Comparison of ENCODE assay signal across 32 cellular contexts in genomic region chr10:128499956-128500355, GRCh38.
"Had no signal": no experiment of that assay in that cellular context is flagged by ENCODE, and none has a peak within 500 bp of the region (broad histone marks: within the 10 kb centered on the region; RNA-seq: fewer than 3 reads in every experiment).

No MANE protein-coding gene starts in this region.

- H3K27me3 Mint-ChIP-seq: effector memory CD8-positive, alpha-beta T cell had no signal

- H3K27ac Mint-ChIP-seq: activated B cell treated with CpG ODN at 0.5 μM for 24 hours; activated CD8-positive, alpha-beta T cell treated with anti-CD3 and anti-CD28 coated beads for 36 hours; activated naive CD8-positive, alpha-beta T cell; activated T-helper 17 cell treated with anti-CD3 and anti-CD28 coated beads, Interleukin-2, amount 50 U/mL, for 72 hours; effector memory CD8-positive, alpha-beta T cell had no signal

- H3K4me3 ChIP-seq: body of pancreas, esophagus muscularis mucosa, gastrocnemius medialis, heart left ventricle had no signal

- H3K36me3 ChIP-seq: esophagus muscularis mucosa, gastrocnemius medialis, heart left ventricle had no signal

- H3K9me3 Mint-ChIP-seq: activated B cell treated with CpG ODN at 0.5 μM for 24 hours; activated CD8-positive, alpha-beta T cell treated with anti-CD3 and anti-CD28 coated beads for 36 hours; activated T-cell treated with anti-CD3 and anti-CD28 coated beads, Interleukin-2, amount 50 U/mL, for 4 hours; activated T-helper 17 cell treated with anti-CD3 and anti-CD28 coated beads, Interleukin-2, amount 50 U/mL, for 72 hours; effector memory CD8-positive, alpha-beta T cell had no signal

- H3K4me3 Mint-ChIP-seq: activated B cell treated with CpG ODN at 0.5 μM for 24 hours; activated CD8-positive, alpha-beta T cell treated with anti-CD3 and anti-CD28 coated beads for 36 hours; activated naive CD8-positive, alpha-beta T cell; activated T-cell treated with anti-CD3 and anti-CD28 coated beads, Interleukin-2, amount 50 U/mL, for 4 hours; activated T-helper 17 cell treated with anti-CD3 and anti-CD28 coated beads, Interleukin-2, amount 50 U/mL, for 72 hours; effector memory CD8-positive, alpha-beta T cell had no signal

- H3K36me3 Mint-ChIP-seq: activated naive CD8-positive, alpha-beta T cell had no signal

- H3K27me3 ChIP-seq: body of pancreas, esophagus muscularis mucosa, foreskin keratinocyte, gastrocnemius medialis had no signal

- FAIRE-seq: colon, TTC549 had no signal

- ATAC-seq: activated CD4-positive, CD25-positive, alpha-beta regulatory T cell treated with anti-CD3 and anti-CD28 coated beads, Interleukin-2, amount 50 U/mL, for 24 hours; activated CD8-positive, alpha-beta T cell treated with anti-CD3 and anti-CD28 coated beads for 36 hours; activated T-cell treated with anti-CD3 and anti-CD28 coated beads, Interleukin-2, amount 50 U/mL, for 4 hours; activated T-helper 17 cell treated with anti-CD3 and anti-CD28 coated beads, Interleukin-2, amount 50 U/mL, for 72 hours; body of pancreas; effector memory CD8-positive, alpha-beta T cell; foreskin keratinocyte; gastrocnemius medialis; heart left ventricle had no signal

- DNase-seq: activated B cell treated with CpG ODN at 0.5 μM for 24 hours; activated CD4-positive, alpha-beta T cell treated with anti-CD3 and anti-CD28 coated beads for 48 hours; activated CD4-positive, alpha-beta T cell treated with anti-CD3 and anti-CD28 coated beads, Interleukin-2, amount 50 U/mL, for 1 hour; activated CD4-positive, alpha-beta T cell treated with anti-CD3 and anti-CD28 coated beads, Interleukin-2, amount 50 U/mL, for 48 hours; activated CD8-positive, alpha-beta memory T cell treated with anti-CD3 and anti-CD28 coated beads for 24 hours; activated CD8-positive, alpha-beta T cell treated with anti-CD3 and anti-CD28 coated beads for 36 hours; activated effector memory CD4-positive, alpha-beta T cell treated with Interleukin-2 at 50 U/mL for 16 hours; activated gamma-delta T cell treated with Interleukin-2 at 50 U/mL for 16 hours; activated naive CD4-positive, alpha-beta T cell treated with anti-CD3 and anti-CD28 coated beads, Interleukin-2, amount 50 U/mL, for 16 hours; activated naive CD4-positive, alpha-beta T cell treated with Interleukin-2 at 50 U/mL for 16 hours; activated T-cell treated with anti-CD3 and anti-CD28 coated beads, Interleukin-2, amount 50 U/mL, for 4 hours; amygdala; aorta; body of pancreas; caudate nucleus; cortex of kidney; dermis blood vessel endothelial cell; effector CD4-positive, alpha-beta T cell; effector memory CD8-positive, alpha-beta T cell; erythroblast; foreskin keratinocyte; gastrocnemius medialis; glutamatergic neuron; heart left ventricle; T-helper 2 cell had no signal

- H3K4me1 ChIP-seq: body of pancreas, esophagus muscularis mucosa, foreskin keratinocyte, gastrocnemius medialis, heart left ventricle had no signal

- H3K9me3 ChIP-seq: body of pancreas, esophagus muscularis mucosa, gastrocnemius medialis, heart left ventricle had no signal

- H3K27ac ChIP-seq: body of pancreas, esophagus muscularis mucosa, foreskin keratinocyte, gastrocnemius medialis, heart left ventricle, VCaP had no signal

- H3K4me1 Mint-ChIP-seq: activated B cell treated with CpG ODN at 0.5 μM for 24 hours; activated T-helper 17 cell treated with anti-CD3 and anti-CD28 coated beads, Interleukin-2, amount 50 U/mL, for 72 hours had no signal
